ENCODE assay signal across 34 cellular contexts in the genomic region with DNA sequence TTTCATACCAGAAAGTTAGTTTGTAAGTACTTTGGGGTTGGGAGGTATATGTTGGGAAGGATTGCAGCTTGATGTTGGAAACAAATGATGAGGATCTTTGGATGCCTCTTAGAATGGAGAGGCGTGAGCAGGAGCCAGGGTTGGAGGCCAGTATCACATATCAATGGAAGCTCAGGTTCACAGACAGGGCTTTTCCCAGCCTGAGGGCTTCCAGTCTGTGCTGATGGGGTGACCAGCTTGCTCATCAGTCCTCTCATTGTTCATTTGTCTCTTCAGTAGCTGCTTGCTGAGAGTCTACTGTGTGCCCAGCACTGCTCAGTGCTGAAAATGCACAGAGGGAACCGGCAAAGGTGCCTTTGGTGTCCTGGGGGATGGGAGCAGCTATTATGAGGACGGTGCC. TPM values are rescaled to one million over a fixed set of nuclear protein-coding genes. Genes with fewer than 3 reads are reported as not detected.
"Had no signal": no experiment of that assay in that cellular context is flagged by ENCODE, and none has a peak within 500 bp of the region (broad histone marks: within the 10 kb centered on the region; RNA-seq: fewer than 3 reads in every experiment).

No MANE protein-coding gene starts in this region.

- H3K27ac ChIP-seq: brain microvascular endothelial cell, PC-9, RWPE1, SK-N-MC had no signal

- H3K27ac Mint-ChIP-seq: activated CD4-positive, alpha-beta T cell treated with anti-CD3 and anti-CD28 coated beads, Interleukin-2, amount 10 ng/mL, durations not matched to agents 7 days and 5 days; activated naive CD4-positive, alpha-beta T cell treated with anti-CD3 and anti-CD28 coated beads for 36 hours; activated naive CD8-positive, alpha-beta T cell treated with anti-CD3 and anti-CD28 coated beads for 36 hours; activated T-helper 1 cell treated with anti-CD3 and anti-CD28 coated beads, Interleukin-12 subunit alpha, Interleukin-12 subunit beta, Interleukin-2, Interleukin-4 antibody, amounts not matched to agents 30 ng/mL and 10 ng/mL and 1 ng/mL, durations not matched to agents 14 hours and 24 hours and 36 hours; T-helper 1 cell treated with Interleukin-12 subunit alpha and Interleukin-12 subunit beta and Interleukin-4 antibody, amounts not matched to agents 30 μg/mL and 1 μg/mL, for 36 hours; T-helper 2 cell treated with Interferon-gamma antibody and Interleukin-4, amounts not matched to agents 5 μg/mL and 100 μg/mL, for 36 hours had no signal

- ATAC-seq: activated T-cell treated with anti-CD3 and anti-CD28 coated beads, Interleukin-2, amount 50 U/mL, for 4 hours had no signal

- DNase-seq: activated CD4-positive, alpha-beta T cell treated with anti-CD3 and anti-CD28 coated beads, Interleukin-2, amount 10 ng/mL, durations not matched to agents 7 days and 5 days; activated CD4-positive, alpha-beta T cell treated with anti-CD3 and anti-CD28 coated beads, Interleukin-2, amount 50 U/mL, for 48 hours; activated CD8-positive, alpha-beta memory T cell treated with anti-CD3 and anti-CD28 coated beads, Interleukin-2, amount 50 U/mL, for 4 hours; activated gamma-delta T cell treated with Interleukin-2 at 50 U/mL for 16 hours; activated naive CD4-positive, alpha-beta T cell treated with anti-CD3 and anti-CD28 coated beads for 36 hours; activated naive CD8-positive, alpha-beta T cell treated with anti-CD3 and anti-CD28 coated beads for 36 hours; activated T-cell treated with anti-CD3 and anti-CD28 coated beads for 4 hours; activated T-cell treated with anti-CD3 and anti-CD28 coated beads, Interleukin-2, amount 50 U/mL, for 4 hours; amniotic stem cell; aorta; brain microvascular endothelial cell; central memory CD4-positive, alpha-beta T cell; Karpas-422; KBM-7; MM.1S; MV-4-11; NCI-H1092; NCI-H1436 treated with DMSO at 0.1 percent for 48 hours; NCI-H1694 treated with DMSO at 0.1 percent for 48 hours; NCI-H2029; NCI-H345; NCI-H524 treated with DMSO at 0.1 percent for 48 hours; NCI-H748 treated with DMSO at 0.1 percent for 48 hours; NK-92 treated with Interleukin-12 subunit alpha and Interleukin-12 subunit beta, amount 100 ng/mL, for 24 hours; PC-9; Right ventricle myocardium superior had no signal

- H3K36me3 Mint-ChIP-seq: activated naive CD8-positive, alpha-beta T cell treated with anti-CD3 and anti-CD28 coated beads for 36 hours had no signal

- H3K9me3 Mint-ChIP-seq: activated CD4-positive, alpha-beta T cell treated with anti-CD3 and anti-CD28 coated beads, Interleukin-2, amount 10 ng/mL, durations not matched to agents 7 days and 5 days; activated naive CD4-positive, alpha-beta T cell treated with anti-CD3 and anti-CD28 coated beads for 36 hours; activated naive CD8-positive, alpha-beta T cell treated with anti-CD3 and anti-CD28 coated beads for 36 hours; activated T-cell treated with anti-CD3 and anti-CD28 coated beads, Interleukin-2, amount 50 U/mL, for 4 hours; activated T-helper 1 cell treated with anti-CD3 and anti-CD28 coated beads, Interleukin-12 subunit alpha, Interleukin-12 subunit beta, Interleukin-2, Interleukin-4 antibody, amounts not matched to agents 30 ng/mL and 10 ng/mL and 1 ng/mL, durations not matched to agents 14 hours and 24 hours and 36 hours; T-helper 1 cell treated with Interleukin-12 subunit alpha and Interleukin-12 subunit beta and Interleukin-4 antibody, amounts not matched to agents 30 μg/mL and 1 μg/mL, for 36 hours; T-helper 2 cell treated with Interferon-gamma antibody and Interleukin-4, amounts not matched to agents 5 μg/mL and 100 μg/mL, for 36 hours had no signal

- H3K36me3 ChIP-seq: brain microvascular endothelial cell had no signal

- H3K4me3 ChIP-seq: PC-9, SK-N-MC had no signal

- H3K4me3 Mint-ChIP-seq: activated CD4-positive, alpha-beta T cell treated with anti-CD3 and anti-CD28 coated beads, Interleukin-2, amount 10 ng/mL, durations not matched to agents 7 days and 5 days; activated naive CD4-positive, alpha-beta T cell treated with anti-CD3 and anti-CD28 coated beads for 36 hours; activated naive CD8-positive, alpha-beta T cell treated with anti-CD3 and anti-CD28 coated beads for 36 hours; activated T-cell treated with anti-CD3 and anti-CD28 coated beads, Interleukin-2, amount 50 U/mL, for 4 hours; activated T-helper 1 cell treated with anti-CD3 and anti-CD28 coated beads, Interleukin-12 subunit alpha, Interleukin-12 subunit beta, Interleukin-2, Interleukin-4 antibody, amounts not matched to agents 30 ng/mL and 10 ng/mL and 1 ng/mL, durations not matched to agents 14 hours and 24 hours and 36 hours; T-helper 1 cell treated with Interleukin-12 subunit alpha and Interleukin-12 subunit beta and Interleukin-4 antibody, amounts not matched to agents 30 μg/mL and 1 μg/mL, for 36 hours; T-helper 2 cell treated with Interferon-gamma antibody and Interleukin-4, amounts not matched to agents 5 μg/mL and 100 μg/mL, for 36 hours had no signal

- H3K4me1 Mint-ChIP-seq: activated CD4-positive, alpha-beta T cell treated with anti-CD3 and anti-CD28 coated beads, Interleukin-2, amount 10 ng/mL, durations not matched to agents 7 days and 5 days had no signal

RNA-seq across cellular contexts. Expression of gene DNAAF1, which starts 5.8 kb away (rescaled TPM):
- total RNA-seq: activated naive CD4-positive, alpha-beta T cell treated with anti-CD3 and anti-CD28 coated beads for 36 hours; activated T-cell treated with anti-CD3 and anti-CD28 coated beads, Interleukin-2, amount 50 U/mL, for 4 hours; activated T-helper 1 cell treated with anti-CD3 and anti-CD28 coated beads, Interleukin-12 subunit alpha, Interleukin-12 subunit beta, Interleukin-2, Interleukin-4 antibody, amounts not matched to agents 30 ng/mL and 10 ng/mL and 1 ng/mL, durations not matched to agents 14 hours and 24 hours and 36 hours; NCI-H460; Right ventricle myocardium superior had no signal

RNA-seq across cellular contexts. Expression of gene ADAD2, which starts 40.0 kb away (rescaled TPM):
- total RNA-seq: activated CD4-positive, alpha-beta T cell treated with anti-CD3 and anti-CD28 coated beads, Interleukin-2, amount 10 ng/mL, durations not matched to agents 7 days and 5 days; activated T-helper 1 cell treated with anti-CD3 and anti-CD28 coated beads, Interleukin-12 subunit alpha, Interleukin-12 subunit beta, Interleukin-2, Interleukin-4 antibody, amounts not matched to agents 30 ng/mL and 10 ng/mL and 1 ng/mL, durations not matched to agents 14 hours and 24 hours and 36 hours; cerebellum; NCI-H460; OCI-LY7; PC-9 had no signal
